ENCODE assay signal across 1 cellular context in the genomic region with DNA sequence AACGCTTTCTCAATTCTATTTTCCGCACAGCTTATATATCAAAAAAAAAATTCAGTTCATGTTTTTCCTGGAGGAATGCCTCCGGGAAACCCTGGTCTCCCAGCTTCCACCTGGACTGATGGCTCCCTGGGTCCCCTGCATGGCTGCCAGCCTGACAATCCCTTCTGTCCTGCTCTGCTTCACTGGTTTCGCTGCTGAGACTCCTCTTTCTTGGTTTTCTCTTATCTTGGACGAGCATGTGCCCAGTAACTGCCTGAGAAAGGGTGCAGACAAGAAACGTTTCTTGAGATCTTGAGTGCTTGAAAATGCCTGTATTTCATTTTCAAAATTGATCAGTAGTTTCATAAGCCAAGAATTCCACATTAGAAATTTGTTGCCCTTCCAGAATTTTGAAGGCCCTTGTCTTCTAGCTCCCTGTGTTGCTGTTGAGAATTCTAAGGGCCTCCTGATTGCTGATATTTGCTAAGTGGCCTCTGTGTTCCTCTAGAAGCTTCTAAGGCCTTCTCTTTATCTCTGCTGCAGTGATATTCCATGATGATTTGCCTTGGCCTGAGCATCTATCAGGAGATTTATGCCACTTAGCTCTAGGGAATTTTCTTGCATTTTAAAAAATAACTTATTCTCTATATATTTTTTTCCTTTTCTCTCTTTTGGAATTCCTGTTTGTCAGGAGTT.
TF ChIP-seq lines count a peak whose summit lies in the region.

No MANE protein-coding gene starts in this region.

TF ChIP-seq in K562, 482 proteins besides CTCF, POLR2A, EP300 and RAD21 (continued from another document and continues in another):
- TF ChIP-seq, protein P1, sequence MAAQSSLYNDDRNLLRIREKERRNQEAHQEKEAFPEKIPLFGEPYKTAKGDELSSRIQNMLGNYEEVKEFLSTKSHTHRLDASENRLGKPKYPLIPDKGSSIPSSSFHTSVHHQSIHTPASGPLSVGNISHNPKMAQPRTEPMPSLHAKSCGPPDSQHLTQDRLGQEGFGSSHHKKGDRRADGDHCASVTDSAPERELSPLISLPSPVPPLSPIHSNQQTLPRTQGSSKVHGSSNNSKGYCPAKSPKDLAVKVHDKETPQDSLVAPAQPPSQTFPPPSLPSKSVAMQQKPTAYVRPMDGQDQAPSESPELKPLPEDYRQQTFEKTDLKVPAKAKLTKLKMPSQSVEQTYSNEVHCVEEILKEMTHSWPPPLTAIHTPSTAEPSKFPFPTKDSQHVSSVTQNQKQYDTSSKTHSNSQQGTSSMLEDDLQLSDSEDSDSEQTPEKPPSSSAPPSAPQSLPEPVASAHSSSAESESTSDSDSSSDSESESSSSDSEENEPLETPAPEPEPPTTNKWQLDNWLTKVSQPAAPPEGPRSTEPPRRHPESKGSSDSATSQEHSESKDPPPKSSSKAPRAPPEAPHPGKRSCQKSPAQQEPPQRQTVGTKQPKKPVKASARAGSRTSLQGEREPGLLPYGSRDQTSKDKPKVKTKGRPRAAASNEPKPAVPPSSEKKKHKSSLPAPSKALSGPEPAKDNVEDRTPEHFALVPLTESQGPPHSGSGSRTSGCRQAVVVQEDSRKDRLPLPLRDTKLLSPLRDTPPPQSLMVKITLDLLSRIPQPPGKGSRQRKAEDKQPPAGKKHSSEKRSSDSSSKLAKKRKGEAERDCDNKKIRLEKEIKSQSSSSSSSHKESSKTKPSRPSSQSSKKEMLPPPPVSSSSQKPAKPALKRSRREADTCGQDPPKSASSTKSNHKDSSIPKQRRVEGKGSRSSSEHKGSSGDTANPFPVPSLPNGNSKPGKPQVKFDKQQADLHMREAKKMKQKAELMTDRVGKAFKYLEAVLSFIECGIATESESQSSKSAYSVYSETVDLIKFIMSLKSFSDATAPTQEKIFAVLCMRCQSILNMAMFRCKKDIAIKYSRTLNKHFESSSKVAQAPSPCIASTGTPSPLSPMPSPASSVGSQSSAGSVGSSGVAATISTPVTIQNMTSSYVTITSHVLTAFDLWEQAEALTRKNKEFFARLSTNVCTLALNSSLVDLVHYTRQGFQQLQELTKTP (IDR thresholded peaks at IDR 0.05; ENCODE audit: low read depth in 1 of 2, partially characterized antibody in 2 of 2): no peak
- TF ChIP-seq, protein P2, sequence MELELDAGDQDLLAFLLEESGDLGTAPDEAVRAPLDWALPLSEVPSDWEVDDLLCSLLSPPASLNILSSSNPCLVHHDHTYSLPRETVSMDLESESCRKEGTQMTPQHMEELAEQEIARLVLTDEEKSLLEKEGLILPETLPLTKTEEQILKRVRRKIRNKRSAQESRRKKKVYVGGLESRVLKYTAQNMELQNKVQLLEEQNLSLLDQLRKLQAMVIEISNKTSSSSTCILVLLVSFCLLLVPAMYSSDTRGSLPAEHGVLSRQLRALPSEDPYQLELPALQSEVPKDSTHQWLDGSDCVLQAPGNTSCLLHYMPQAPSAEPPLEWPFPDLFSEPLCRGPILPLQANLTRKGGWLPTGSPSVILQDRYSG (tag; conservative IDR thresholded peaks at IDR 0.05; ENCODE audit: low read depth): 0 out of 2 replicates have a peak, but pooled peaks have one; percentile 67
- no peak for TF ChIP-seq HMG20B (CRISPR knock-in tag; IDR thresholded peaks at IDR 0.05)
- no peak for TF ChIP-seq KDM5B (IDR thresholded peaks at IDR 0.05; ENCODE audit: insufficient replicate concordance, low read depth, low read length)
- TF ChIP-seq ZNF23 (CRISPR knock-in tag; IDR thresholded peaks at IDR 0.05): no peak
- TF ChIP-seq ZNF347 (CRISPR knock-in tag; IDR thresholded peaks at IDR 0.05; ENCODE audit: low read depth): no peak
- TF ChIP-seq ZKSCAN1 (IDR thresholded peaks at IDR 0.05; ENCODE audit: low read depth, low read length): no peak
- TF ChIP-seq ZNF133 (CRISPR knock-in tag; IDR thresholded peaks at IDR 0.05): no peak
- TF ChIP-seq ZZZ3 (IDR thresholded peaks at IDR 0.05): no peak
- TF ChIP-seq, protein P3, sequence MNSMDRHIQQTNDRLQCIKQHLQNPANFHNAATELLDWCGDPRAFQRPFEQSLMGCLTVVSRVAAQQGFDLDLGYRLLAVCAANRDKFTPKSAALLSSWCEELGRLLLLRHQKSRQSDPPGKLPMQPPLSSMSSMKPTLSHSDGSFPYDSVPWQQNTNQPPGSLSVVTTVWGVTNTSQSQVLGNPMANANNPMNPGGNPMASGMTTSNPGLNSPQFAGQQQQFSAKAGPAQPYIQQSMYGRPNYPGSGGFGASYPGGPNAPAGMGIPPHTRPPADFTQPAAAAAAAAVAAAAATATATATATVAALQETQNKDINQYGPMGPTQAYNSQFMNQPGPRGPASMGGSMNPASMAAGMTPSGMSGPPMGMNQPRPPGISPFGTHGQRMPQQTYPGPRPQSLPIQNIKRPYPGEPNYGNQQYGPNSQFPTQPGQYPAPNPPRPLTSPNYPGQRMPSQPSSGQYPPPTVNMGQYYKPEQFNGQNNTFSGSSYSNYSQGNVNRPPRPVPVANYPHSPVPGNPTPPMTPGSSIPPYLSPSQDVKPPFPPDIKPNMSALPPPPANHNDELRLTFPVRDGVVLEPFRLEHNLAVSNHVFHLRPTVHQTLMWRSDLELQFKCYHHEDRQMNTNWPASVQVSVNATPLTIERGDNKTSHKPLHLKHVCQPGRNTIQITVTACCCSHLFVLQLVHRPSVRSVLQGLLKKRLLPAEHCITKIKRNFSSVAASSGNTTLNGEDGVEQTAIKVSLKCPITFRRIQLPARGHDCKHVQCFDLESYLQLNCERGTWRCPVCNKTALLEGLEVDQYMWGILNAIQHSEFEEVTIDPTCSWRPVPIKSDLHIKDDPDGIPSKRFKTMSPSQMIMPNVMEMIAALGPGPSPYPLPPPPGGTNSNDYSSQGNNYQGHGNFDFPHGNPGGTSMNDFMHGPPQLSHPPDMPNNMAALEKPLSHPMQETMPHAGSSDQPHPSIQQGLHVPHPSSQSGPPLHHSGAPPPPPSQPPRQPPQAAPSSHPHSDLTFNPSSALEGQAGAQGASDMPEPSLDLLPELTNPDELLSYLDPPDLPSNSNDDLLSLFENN (IDR thresholded peaks at IDR 0.05; ENCODE audit: low read depth in 2 of 2, low read length in 2 of 2): no peak
- TF ChIP-seq, protein P4, sequence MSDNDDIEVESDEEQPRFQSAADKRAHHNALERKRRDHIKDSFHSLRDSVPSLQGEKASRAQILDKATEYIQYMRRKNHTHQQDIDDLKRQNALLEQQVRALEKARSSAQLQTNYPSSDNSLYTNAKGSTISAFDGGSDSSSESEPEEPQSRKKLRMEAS (CRISPR knock-in tag; IDR thresholded peaks at IDR 0.05): no peak
- no peak for TF ChIP-seq CBX8 (IDR thresholded peaks at IDR 0.05; ENCODE audit: borderline replicate concordance, extremely low read depth, low read depth, low read length, poor library complexity, severe bottlenecking)
- no peak for TF ChIP-seq ZNF431 (CRISPR knock-in tag; IDR thresholded peaks at IDR 0.05)
- no peak for TF ChIP-seq HMG20A (CRISPR knock-in tag; conservative IDR thresholded peaks at IDR 0.05)
- TF ChIP-seq THRAP3 (IDR thresholded peaks at IDR 0.05; ENCODE audit: borderline replicate concordance): no peak
- TF ChIP-seq ZC3H8 (IDR thresholded peaks at IDR 0.05): no peak
- TF ChIP-seq HDGF (IDR thresholded peaks at IDR 0.05): no peak
- TF ChIP-seq SRSF1 (IDR thresholded peaks at IDR 0.05; ENCODE audit: low read depth, low read length): no peak
- TF ChIP-seq, protein P5, sequence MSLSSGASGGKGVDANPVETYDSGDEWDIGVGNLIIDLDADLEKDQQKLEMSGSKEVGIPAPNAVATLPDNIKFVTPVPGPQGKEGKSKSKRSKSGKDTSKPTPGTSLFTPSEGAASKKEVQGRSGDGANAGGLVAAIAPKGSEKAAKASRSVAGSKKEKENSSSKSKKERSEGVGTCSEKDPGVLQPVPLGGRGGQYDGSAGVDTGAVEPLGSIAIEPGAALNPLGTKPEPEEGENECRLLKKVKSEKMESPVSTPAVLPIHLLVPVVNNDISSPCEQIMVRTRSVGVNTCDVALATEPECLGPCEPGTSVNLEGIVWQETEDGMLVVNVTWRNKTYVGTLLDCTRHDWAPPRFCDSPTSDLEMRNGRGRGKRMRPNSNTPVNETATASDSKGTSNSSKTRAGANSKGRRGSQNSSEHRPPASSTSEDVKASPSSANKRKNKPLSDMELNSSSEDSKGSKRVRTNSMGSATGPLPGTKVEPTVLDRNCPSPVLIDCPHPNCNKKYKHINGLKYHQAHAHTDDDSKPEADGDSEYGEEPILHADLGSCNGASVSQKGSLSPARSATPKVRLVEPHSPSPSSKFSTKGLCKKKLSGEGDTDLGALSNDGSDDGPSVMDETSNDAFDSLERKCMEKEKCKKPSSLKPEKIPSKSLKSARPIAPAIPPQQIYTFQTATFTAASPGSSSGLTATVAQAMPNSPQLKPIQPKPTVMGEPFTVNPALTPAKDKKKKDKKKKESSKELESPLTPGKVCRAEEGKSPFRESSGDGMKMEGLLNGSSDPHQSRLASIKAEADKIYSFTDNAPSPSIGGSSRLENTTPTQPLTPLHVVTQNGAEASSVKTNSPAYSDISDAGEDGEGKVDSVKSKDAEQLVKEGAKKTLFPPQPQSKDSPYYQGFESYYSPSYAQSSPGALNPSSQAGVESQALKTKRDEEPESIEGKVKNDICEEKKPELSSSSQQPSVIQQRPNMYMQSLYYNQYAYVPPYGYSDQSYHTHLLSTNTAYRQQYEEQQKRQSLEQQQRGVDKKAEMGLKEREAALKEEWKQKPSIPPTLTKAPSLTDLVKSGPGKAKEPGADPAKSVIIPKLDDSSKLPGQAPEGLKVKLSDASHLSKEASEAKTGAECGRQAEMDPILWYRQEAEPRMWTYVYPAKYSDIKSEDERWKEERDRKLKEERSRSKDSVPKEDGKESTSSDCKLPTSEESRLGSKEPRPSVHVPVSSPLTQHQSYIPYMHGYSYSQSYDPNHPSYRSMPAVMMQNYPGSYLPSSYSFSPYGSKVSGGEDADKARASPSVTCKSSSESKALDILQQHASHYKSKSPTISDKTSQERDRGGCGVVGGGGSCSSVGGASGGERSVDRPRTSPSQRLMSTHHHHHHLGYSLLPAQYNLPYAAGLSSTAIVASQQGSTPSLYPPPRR (CRISPR knock-in tag; IDR thresholded peaks at IDR 0.05; ENCODE audit: borderline replicate concordance): no peak
- peak; percentile 40 for TF ChIP-seq MEIS2 (IDR thresholded peaks at IDR 0.05; ENCODE audit: partially characterized antibody)
- TF ChIP-seq NCOR1 (IDR thresholded peaks at IDR 0.05): peak; percentile 43
- TF ChIP-seq BMI1 (IDR thresholded peaks at IDR 0.05; ENCODE audit: low read length): no peak
- TF ChIP-seq, protein P6, sequence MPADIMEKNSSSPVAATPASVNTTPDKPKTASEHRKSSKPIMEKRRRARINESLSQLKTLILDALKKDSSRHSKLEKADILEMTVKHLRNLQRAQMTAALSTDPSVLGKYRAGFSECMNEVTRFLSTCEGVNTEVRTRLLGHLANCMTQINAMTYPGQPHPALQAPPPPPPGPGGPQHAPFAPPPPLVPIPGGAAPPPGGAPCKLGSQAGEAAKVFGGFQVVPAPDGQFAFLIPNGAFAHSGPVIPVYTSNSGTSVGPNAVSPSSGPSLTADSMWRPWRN (IDR thresholded peaks at IDR 0.05; ENCODE audit: low read depth): no peak
- peak; percentile 58; the same call in 1 of the 2 replicates for TF ChIP-seq CXXC5 (CRISPR knock-in tag; IDR thresholded peaks at IDR 0.05)
- TF ChIP-seq SMARCB1 (IDR thresholded peaks at IDR 0.05; ENCODE audit: insufficient read length, low read depth): no peak
- TF ChIP-seq GATAD2B (IDR thresholded peaks at IDR 0.05; ENCODE audit: borderline replicate concordance): no peak
- TF ChIP-seq ZNF197 (CRISPR knock-in tag; IDR thresholded peaks at IDR 0.05; ENCODE audit: low read depth): peak; percentile 74
- TF ChIP-seq, protein P7, sequence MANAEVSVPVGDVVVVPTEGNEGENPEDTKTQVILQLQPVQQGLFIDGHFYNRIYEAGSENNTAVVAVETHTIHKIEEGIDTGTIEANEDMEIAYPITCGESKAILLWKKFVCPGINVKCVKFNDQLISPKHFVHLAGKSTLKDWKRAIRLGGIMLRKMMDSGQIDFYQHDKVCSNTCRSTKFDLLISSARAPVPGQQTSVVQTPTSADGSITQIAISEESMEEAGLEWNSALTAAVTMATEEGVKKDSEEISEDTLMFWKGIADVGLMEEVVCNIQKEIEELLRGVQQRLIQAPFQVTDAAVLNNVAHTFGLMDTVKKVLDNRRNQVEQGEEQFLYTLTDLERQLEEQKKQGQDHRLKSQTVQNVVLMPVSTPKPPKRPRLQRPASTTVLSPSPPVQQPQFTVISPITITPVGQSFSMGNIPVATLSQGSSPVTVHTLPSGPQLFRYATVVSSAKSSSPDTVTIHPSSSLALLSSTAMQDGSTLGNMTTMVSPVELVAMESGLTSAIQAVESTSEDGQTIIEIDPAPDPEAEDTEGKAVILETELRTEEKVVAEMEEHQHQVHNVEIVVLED (CRISPR knock-in tag; IDR thresholded peaks at IDR 0.05): no peak
- TF ChIP-seq RFX5 (IDR thresholded peaks at IDR 0.05; ENCODE audit: low read depth, low read length): no peak
- TF ChIP-seq, protein P8, sequence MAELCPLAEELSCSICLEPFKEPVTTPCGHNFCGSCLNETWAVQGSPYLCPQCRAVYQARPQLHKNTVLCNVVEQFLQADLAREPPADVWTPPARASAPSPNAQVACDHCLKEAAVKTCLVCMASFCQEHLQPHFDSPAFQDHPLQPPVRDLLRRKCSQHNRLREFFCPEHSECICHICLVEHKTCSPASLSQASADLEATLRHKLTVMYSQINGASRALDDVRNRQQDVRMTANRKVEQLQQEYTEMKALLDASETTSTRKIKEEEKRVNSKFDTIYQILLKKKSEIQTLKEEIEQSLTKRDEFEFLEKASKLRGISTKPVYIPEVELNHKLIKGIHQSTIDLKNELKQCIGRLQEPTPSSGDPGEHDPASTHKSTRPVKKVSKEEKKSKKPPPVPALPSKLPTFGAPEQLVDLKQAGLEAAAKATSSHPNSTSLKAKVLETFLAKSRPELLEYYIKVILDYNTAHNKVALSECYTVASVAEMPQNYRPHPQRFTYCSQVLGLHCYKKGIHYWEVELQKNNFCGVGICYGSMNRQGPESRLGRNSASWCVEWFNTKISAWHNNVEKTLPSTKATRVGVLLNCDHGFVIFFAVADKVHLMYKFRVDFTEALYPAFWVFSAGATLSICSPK (IDR thresholded peaks at IDR 0.05; ENCODE audit: borderline replicate concordance): no peak
- TF ChIP-seq FOXJ2 (tag; IDR thresholded peaks at IDR 0.05): no peak
- no peak for TF ChIP-seq ZFP30 (CRISPR knock-in tag; IDR thresholded peaks at IDR 0.05; ENCODE audit: borderline replicate concordance)
- no peak for TF ChIP-seq SRF (CRISPR knock-in tag; IDR thresholded peaks at IDR 0.05)
- 0 out of 4 replicates have a peak, but pooled peaks of 1 of the 2 experiments have one; percentile 16 for TF ChIP-seq NRF1 (conservative IDR thresholded peaks at IDR 0.05 in 1 of 2, IDR thresholded peaks at IDR 0.05 in 1 of 2)
- TF ChIP-seq, protein P9, sequence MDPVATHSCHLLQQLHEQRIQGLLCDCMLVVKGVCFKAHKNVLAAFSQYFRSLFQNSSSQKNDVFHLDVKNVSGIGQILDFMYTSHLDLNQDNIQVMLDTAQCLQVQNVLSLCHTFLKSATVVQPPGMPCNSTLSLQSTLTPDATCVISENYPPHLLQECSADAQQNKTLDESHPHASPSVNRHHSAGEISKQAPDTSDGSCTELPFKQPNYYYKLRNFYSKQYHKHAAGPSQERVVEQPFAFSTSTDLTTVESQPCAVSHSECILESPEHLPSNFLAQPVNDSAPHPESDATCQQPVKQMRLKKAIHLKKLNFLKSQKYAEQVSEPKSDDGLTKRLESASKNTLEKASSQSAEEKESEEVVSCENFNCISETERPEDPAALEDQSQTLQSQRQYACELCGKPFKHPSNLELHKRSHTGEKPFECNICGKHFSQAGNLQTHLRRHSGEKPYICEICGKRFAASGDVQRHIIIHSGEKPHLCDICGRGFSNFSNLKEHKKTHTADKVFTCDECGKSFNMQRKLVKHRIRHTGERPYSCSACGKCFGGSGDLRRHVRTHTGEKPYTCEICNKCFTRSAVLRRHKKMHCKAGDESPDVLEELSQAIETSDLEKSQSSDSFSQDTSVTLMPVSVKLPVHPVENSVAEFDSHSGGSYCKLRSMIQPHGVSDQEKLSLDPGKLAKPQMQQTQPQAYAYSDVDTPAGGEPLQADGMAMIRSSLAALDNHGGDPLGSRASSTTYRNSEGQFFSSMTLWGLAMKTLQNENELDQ (CRISPR knock-in tag; IDR thresholded peaks at IDR 0.05; ENCODE audit: borderline replicate concordance): no peak
- no peak for TF ChIP-seq TAF15 (IDR thresholded peaks at IDR 0.05; ENCODE audit: low read depth, low read length)
